Comparison of ENCODE assay signal across 8 cellular contexts in genomic region chr14:55051165-55051425, GRCh38. TPM values are rescaled to one million over a fixed set of nuclear protein-coding genes. Genes with fewer than 3 reads are reported as not detected.
DNase-seq lines count a peak whose midpoint lies in the region; ATAC-seq and TF ChIP-seq lines count a peak whose summit lies in the region.

No MANE protein-coding gene starts in this region.

- no peaks in the 10 kb centered on the region for H3K27me3 Mint-ChIP-seq in Caco-2 (ENCODE audit: insufficient read depth, unreplicated experiment)

- no TSS peak for BruUV-seq in Caco-2 (replicated peaks; lab: Mats Ljungman, UMichigan)

- no peak for DNase-seq in Caco-2
- DNase-seq in thoracic aorta (ENCODE audit: low spot score): no peak
- no peak for DNase-seq in GM10248 (ENCODE audit: extremely low spot score)
- DNase-seq in DMS153 treated with DMSO at 0.1 percent for 48 hours (lab: John Stamatoyannopoulos, UW; ENCODE audit: unreplicated experiment): no peak
- DNase-seq in SKM-1 (lab: John Stamatoyannopoulos, UW; ENCODE audit: unreplicated experiment): no peak

- H3K9me3 ChIP-seq in Caco-2 (no peaks in the 10 kb centered on the region), HEK293 (ENCODE audit: control insufficient read depth, insufficient read depth, low read depth, low read length) (no peaks in the 10 kb centered on the region), iPS-18a (ENCODE audit: control insufficient read depth, low read depth, low read length) (no peaks in the 10 kb centered on the region), thoracic aorta (no peaks in the 10 kb centered on the region)

- intact Hi-C loops in Caco-2 (cut with micrococcal nuclease; ENCODE audit: unreplicated experiment): loop anchor here (1.0 kb wide), 3 partner anchors 24 to 110 kb away; partner anchors contain the start of genes SOCS4 and WDHD1

- H3K4me1 ChIP-seq in Caco-2: peaks cover 11% of the 10 kb centered on the region; the same call in 1 of the 2 replicates
- peaks cover 3% of the 10 kb centered on the region; the same call in 1 of the 2 replicates for H3K4me1 ChIP-seq in HEK293 (ENCODE audit: control insufficient read depth, insufficient read depth, low read length)
- H3K4me1 ChIP-seq in iPS-18a (ENCODE audit: control insufficient read depth, low read depth, low read length): peaks cover 8% of the 10 kb centered on the region
- H3K4me1 ChIP-seq in thoracic aorta (ENCODE audit: control insufficient read depth in 1 of 2, low read depth in 2 of 2): peaks cover 29 to 42% of the 10 kb centered on the region in 2 donors

- no peaks in the 10 kb centered on the region for H3K9me3 Mint-ChIP-seq in Caco-2 (ENCODE audit: unreplicated experiment)

- H3K36me3 ChIP-seq in Caco-2 (ENCODE audit: control insufficient read depth, insufficient read depth, low read length) (no peaks in the 10 kb centered on the region), HEK293 (ENCODE audit: control insufficient read depth in 2 of 2, insufficient read depth in 1 of 2, low read length in 2 of 2) (peaks cover 18 to 24% of the 10 kb centered on the region in 2 experiments), iPS-18a (ENCODE audit: control insufficient read depth, low read depth, low read length) (peaks cover 3% of the 10 kb centered on the region), thoracic aorta (no peaks in the 10 kb centered on the region)

- peaks cover 31% of the 10 kb centered on the region for H3K36me3 Mint-ChIP-seq in Caco-2 (ENCODE audit: insufficient read depth, unreplicated experiment)

- CTCF ChIA-PET in Caco-2 (lab: Charles Lee): interaction anchor here (0.5 to 1.9 kb wide), 14 partner anchors 9 to 483 kb away, joined by 3 to 19 read pairs (median 4); partner anchors contain the start of genes GCH1, SOCS4 and WDHD1
- CTCF ChIA-PET in HEK293 (lab: Yijun Ruan, JAX): interaction anchor here (0.6 to 3.1 kb wide), 20 partner anchors 9 to 403 kb away, joined by 3 to 11 read pairs (median 3); partner anchors contain the start of genes DLGAP5, SOCS4 and WDHD1
- CTCF ChIA-PET in GM10248 (lab: Yijun Ruan, JAX): interaction anchor here (0.7 to 4.1 kb wide), 39 partner anchors 9 to 386 kb away, joined by 3 to 43 read pairs (median 5); partner anchors contain the start of genes SOCS4 and WDHD1

- no peak for TF ChIP-seq CTCF in Caco-2 (IDR thresholded peaks at IDR 0.05; ENCODE audit: insufficient read depth in 1 of 2, low read depth in 1 of 2, low read length in 1 of 2, severe bottlenecking in 1 of 2, unreplicated experiment in 1 of 2)
- no peak for TF ChIP-seq CTCF in HEK293 (tag by site-specific recombination; IDR thresholded peaks at IDR 0.05)
- TF ChIP-seq CTCF in WI38 (IDR thresholded peaks at IDR 0.05; ENCODE audit: low read depth, low read length): no peak
- TF ChIP-seq CTCF in thoracic aorta (IDR thresholded peaks at IDR 0.05): no peak
- TF ChIP-seq CTCF in GM10248 (IDR thresholded peaks at IDR 0.05; ENCODE audit: control extremely low read depth, extremely low read depth, low read depth, missing control alignments): no peak

- H3K4me1 Mint-ChIP-seq in Caco-2 (ENCODE audit: low read depth, unreplicated experiment): peaks cover 11% of the 10 kb centered on the region

- H3K4me3 ChIP-seq in Caco-2 (ENCODE audit: low read depth, low read length) (peak overlapping the region; percentile 93), HEK293 (ENCODE audit: low read depth, low read length) (peak overlapping the region; percentile 41), WI38 (ENCODE audit: low read depth, low read length) (peak overlapping the region; percentile 97), iPS-18a (ENCODE audit: low read length) (peak overlapping the region; percentile 99), thoracic aorta (peak overlapping the region; percentile 100)

- ATAC-seq in thoracic aorta (ENCODE audit: insufficient number of reproducible peaks, low FRiP score, low read depth): no peak

- POLR2A ChIA-PET in Caco-2 (lab: Charles Lee) (interaction anchor here (0.6 to 3.0 kb wide), 14 partner anchors 9 to 1441 kb away, joined by 3 to 46 read pairs (median 4); partner anchors contain the start of genes SOCS4 and WDHD1), HEK293 (lab: Yijun Ruan, JAX) (interaction anchor here (0.6 to 3.3 kb wide), 18 partner anchors 9 to 224 kb away, joined by 3 to 47 read pairs (median 4); partner anchors contain the start of genes SOCS4 and WDHD1), GM10248 (lab: Yijun Ruan, JAX) (interaction anchor here (0.5 to 1.4 kb wide), 8 partner anchors 8 to 1440 kb away, joined by 3 to 7 read pairs (median 4); partner anchors contain the start of genes SOCS4 and WDHD1)

- H3K27ac ChIP-seq in HEK293 (ENCODE audit: extremely low read depth, low read depth, low read length): peak overlapping the region; percentile 97
- H3K27ac ChIP-seq in iPS-18a (ENCODE audit: low read length): peak overlapping the region; percentile 33
- peak overlapping the region; percentile 100 for H3K27ac ChIP-seq in thoracic aorta

- peak overlapping the region; percentile 88 for H3K4me3 Mint-ChIP-seq in Caco-2 (ENCODE audit: unreplicated experiment)

- peak overlapping the region; percentile 89 for H3K27ac Mint-ChIP-seq in Caco-2 (ENCODE audit: unreplicated experiment)

- peak overlapping the region; percentile 100 for H3K9ac ChIP-seq in iPS-18a (ENCODE audit: low read length)

- no peaks in the 10 kb centered on the region for H3K27me3 ChIP-seq in Caco-2 (replicated peaks; ENCODE audit: control insufficient read depth, insufficient read depth, low read length)
- no peaks in the 10 kb centered on the region for H3K27me3 ChIP-seq in iPS-18a (ENCODE audit: control insufficient read depth, insufficient read depth, low read length)
- no peaks in the 10 kb centered on the region for H3K27me3 ChIP-seq in thoracic aorta (replicated peaks; ENCODE audit: insufficient read depth)

TF ChIP-seq in HEK293, 187 proteins besides CTCF, POLR2A, EP300 and RAD21:
- TF ChIP-seq ZNF426 (tag by site-specific recombination; IDR thresholded peaks at IDR 0.05) (no peak), OSR2 (tag by site-specific recombination; IDR thresholded peaks at IDR 0.05) (no peak), ZNF155 (tag by site-specific recombination; IDR thresholded peaks at IDR 0.05) (no peak), ZNF302 (tag by site-specific recombination; IDR thresholded peaks at IDR 0.05; ENCODE audit: low read depth) (no peak), ZNF664 (tag by site-specific recombination; IDR thresholded peaks at IDR 0.05) (no peak), ZNF202 (tag by site-specific recombination; IDR thresholded peaks at IDR 0.05; ENCODE audit: borderline replicate concordance) (no peak), ZNF174 (tag by site-specific recombination; IDR thresholded peaks at IDR 0.05) (no peak), SP7 (tag by site-specific recombination; IDR thresholded peaks at IDR 0.05) (no peak), AEBP2 (tag by site-specific recombination; IDR thresholded peaks at IDR 0.05; ENCODE audit: borderline replicate concordance) (no peak), ZNF629 (tag by site-specific recombination; IDR thresholded peaks at IDR 0.05) (no peak), SP2 (tag by site-specific recombination; IDR thresholded peaks at IDR 0.05) (no peak), ZNF449 (tag by site-specific recombination; IDR thresholded peaks at IDR 0.05) (no peak)

RNA-seq across cellular contexts. Expression of gene MAPK1IP1L, which starts 0.4 kb away (rescaled TPM):
- 81.8 and 90.8 TPM in 2 replicates for total RNA-seq in Caco-2 (2022)
- 100 to 1,000 TPM in 1 of 2 donors, 10 to 100 TPM in 1; 57.0 to 113 TPM for total RNA-seq in thoracic aorta

RNA-seq across cellular contexts. Expression of gene SOCS4, which starts 24.1 kb away (rescaled TPM):
- total RNA-seq in Caco-2 (2022) (21.1 and 24.8 TPM in 2 replicates), thoracic aorta (10 to 100 TPM; 18.3 to 31.0 TPM)

RNA-seq across cellular contexts. Expression of gene WDHD1, which starts 24.2 kb away (rescaled TPM):
- total RNA-seq in Caco-2 (2022): 25.5 and 27.5 TPM in 2 replicates
- 1 to 10 TPM in 1 of 2 donors, under 1 TPM in 1; 0.14 to 1.8 TPM for total RNA-seq in thoracic aorta

Comparison
In these comparisons a context has a peak if more than half of its experiments do, and no peak if none do; other contexts are left out.
1. H3K4me3 ChIP-seq: peak in every context shown above with its lines; median percentile 100 in thoracic aorta; 99 in iPS-18a; 97 in WI38; 93 in Caco-2; 41 in HEK293.
2. H3K27ac ChIP-seq: peak in every context shown above with its lines; median percentile 100 in thoracic aorta; 97 in HEK293; 33 in iPS-18a.